18 cellular contexts compared by ENCODE assay signal in genomic region chr6:9710574-9710973, GRCh38.
DNase-seq lines count a peak whose midpoint lies in the region; ATAC-seq and TF ChIP-seq lines count a peak whose summit lies in the region.
"Had no signal": no experiment of that assay in that cellular context is flagged by ENCODE, and none has a peak within 500 bp of the region (broad histone marks: within the 10 kb centered on the region; RNA-seq: fewer than 3 reads in every experiment).

No MANE protein-coding gene starts in this region.

- H4K20me1 ChIP-seq in hepatocyte (ENCODE audit: insufficient read depth, poor library complexity, severe bottlenecking) (no peaks in the 10 kb centered on the region), smooth muscle cell (ENCODE audit: low read depth) (no peaks in the 10 kb centered on the region)

- intact Hi-C loops in gastrocnemius medialis (cut with DNase I; ENCODE audit: low total_unique reads), result no loop called here

- H3K9me2 ChIP-seq in hepatocyte (replicated peaks; ENCODE audit: insufficient read depth), result no peaks in the 10 kb centered on the region

- H3F3A ChIP-seq in smooth muscle cell (ENCODE audit: low read depth), result no peaks in the 10 kb centered on the region

- no peak overlapping the region for H3K9ac ChIP-seq in smooth muscle cell (ENCODE audit: low read depth)

- no peaks in the 10 kb centered on the region for H3K27me3 ChIP-seq in hepatocyte
- H3K27me3 ChIP-seq in smooth muscle cell (ENCODE audit: low read depth), result no peaks in the 10 kb centered on the region
- no peaks in the 10 kb centered on the region for H3K27me3 ChIP-seq in gastrocnemius medialis

- DNase-seq in NCI-H69 (lab: John Stamatoyannopoulos, UW) (peak; percentile 22), hepatocyte (ENCODE audit: low spot score) (no peak), smooth muscle cell (lab: John Stamatoyannopoulos, UW; ENCODE audit: unreplicated experiment) (no peak), gastrocnemius medialis (no peak), left lobe of liver (ENCODE audit: low spot score) (no peak)
- DNase-seq in activated naive CD4-positive, alpha-beta T cell treated with Interleukin-2 at 50 U/mL for 16 hours, result no peak
- DNase-seq: Caco-2; CD4-positive, CD25-positive, alpha-beta regulatory T cell; GOT3; MV-4-11; NCI-H1105 treated with DMSO at 0.1 percent for 48 hours; NCI-H1694 treated with DMSO at 0.1 percent for 48 hours; NCI-H2081 treated with DMSO at 0.1 percent for 48 hours; NCI-H510A; NCI-H774; T-helper 1 cell had no signal

- H3K27ac ChIP-seq in hepatocyte, result no peak overlapping the region
- H3K27ac ChIP-seq in smooth muscle cell (ENCODE audit: low read depth), result peak overlapping the region; percentile 17
- no peak overlapping the region for H3K27ac ChIP-seq in gastrocnemius medialis

- ATAC-seq in GM18868 (IDR thresholded peaks at IDR 0.05; ENCODE audit: unreplicated experiment) (peak; percentile 16), gastrocnemius medialis (no peak), left lobe of liver (no peak)
- ATAC-seq: Panc1 had no signal

- H3K36me3 ChIP-seq in hepatocyte (replicated peaks; ENCODE audit: insufficient read depth, low read depth) (no peaks in the 10 kb centered on the region), smooth muscle cell (ENCODE audit: low read depth) (no peaks in the 10 kb centered on the region), gastrocnemius medialis (no peaks in the 10 kb centered on the region)

- H3K9me3 ChIP-seq in hepatocyte (ENCODE audit: low read depth) (no peaks in the 10 kb centered on the region), smooth muscle cell (replicated peaks; ENCODE audit: low read depth) (no peaks in the 10 kb centered on the region), gastrocnemius medialis (no peaks in the 10 kb centered on the region)
- H3K9me3 ChIP-seq: Caco-2 had no signal

- H3K79me2 ChIP-seq in hepatocyte, result no peaks in the 10 kb centered on the region
- no peaks in the 10 kb centered on the region for H3K79me2 ChIP-seq in smooth muscle cell (ENCODE audit: low read depth)

- no peak for TF ChIP-seq CTCF in hepatocyte (IDR thresholded peaks at IDR 0.05; ENCODE audit: poor library complexity)
- no peak for TF ChIP-seq CTCF in smooth muscle cell (IDR thresholded peaks at IDR 0.05; ENCODE audit: borderline replicate concordance, insufficient read depth, poor library complexity, severe bottlenecking)
- no peak for TF ChIP-seq CTCF in gastrocnemius medialis (IDR thresholded peaks at IDR 0.05 in 4 of 5, conservative IDR thresholded peaks at IDR 0.05 in 1 of 5)

- 49% methylated on average over 2 of the region's 2 CpGs for WGBS in hepatocyte (ENCODE audit: low lambda C conversion rate, missing lambda C conversion rate)
- WGBS in smooth muscle cell (ENCODE audit: low lambda C conversion rate), result 49% methylated on average over 2 of the region's 2 CpGs

- H3K4me3 ChIP-seq in hepatocyte (no peak overlapping the region), smooth muscle cell (no peak overlapping the region), gastrocnemius medialis (no peak overlapping the region)

- H3K4me1 ChIP-seq in hepatocyte (ENCODE audit: insufficient read depth), result peaks cover 4% of the 10 kb centered on the region
- peaks cover 10% of the 10 kb centered on the region for H3K4me1 ChIP-seq in smooth muscle cell (ENCODE audit: low read depth)
- H3K4me1 ChIP-seq in gastrocnemius medialis, result no peaks in the 10 kb centered on the region
- H3K4me1 ChIP-seq: Caco-2 had no signal

- peak overlapping the region; percentile 10 for H2AFZ ChIP-seq in hepatocyte
- peak overlapping the region; percentile 26 for H2AFZ ChIP-seq in smooth muscle cell (ENCODE audit: low read depth)

- H3K4me2 ChIP-seq in hepatocyte (no peak overlapping the region), smooth muscle cell (peak overlapping the region; percentile 49)

- in situ Hi-C loops in gastrocnemius medialis (cut with MboI; ENCODE audit: low sequenced_read_pairs in 4 of 4), result no loop called here

- TF ChIP-seq POLR2A in gastrocnemius medialis (IDR thresholded peaks at IDR 0.05), result no peak
